26 cellular contexts compared by ENCODE assay signal in genomic region chr2:7068447-7068846, GRCh38.
"Had no signal": no experiment of that assay in that cellular context is flagged by ENCODE, and none has a peak within 500 bp of the region (broad histone marks: within the 10 kb centered on the region; RNA-seq: fewer than 3 reads in every experiment).

No MANE protein-coding gene starts in this region.

- H3K4me1 Mint-ChIP-seq: neural progenitor cell had no signal

- H2AFZ ChIP-seq: neural progenitor cell, parathyroid adenoma had no signal

- H3K9me3 ChIP-seq: ovary, right lobe of liver, sigmoid colon, stomach, thoracic aorta, thyroid gland, tibial nerve, upper lobe of left lung, vagina had no signal

- DNase-seq: occipital lobe; ovary; psoas muscle; right cardiac atrium; right lobe of liver; sigmoid colon; small intestine; stimulated activated CD4-positive, alpha-beta T cell treated with anti-CD3 and anti-CD28 coated beads, Interleukin-15, amount 100 ng/mL, for 24 hours; stimulated activated CD4-positive, alpha-beta T cell treated with anti-CD3 and anti-CD28 coated beads, Interleukin-2, amount 100 ng/mL, for 24 hours; stimulated activated CD4-positive, alpha-beta T cell treated with anti-CD3 and anti-CD28 coated beads, Interleukin-2, amount 100 ng/mL, for 48 hours; stimulated activated CD4-positive, alpha-beta T cell treated with anti-CD3 and anti-CD28 coated beads, Interleukin-4, amount 100 ng/mL, for 24 hours; stimulated activated naive B cell treated with anti-CD40 and anti-IgM and Interleukin-4, amounts not matched to agents 10 μg/mL and 1 μg/mL and 100 μg/mL, for 72 hours; stimulated activated naive CD4-positive, alpha-beta T cell treated with Interleukin-2 at 50 U/mL for 16 hours; stomach; thyroid gland; trophoblast cell; upper lobe of left lung had no signal

- H3K4me3 Mint-ChIP-seq: nephron; neural progenitor cell; stimulated activated effector memory CD8-positive, alpha-beta T cell treated with anti-CD3 and anti-CD28 coated beads, Interleukin-12 subunit alpha, Interleukin-12 subunit beta, amount 100 ng/mL, for 72 hours; stimulated activated naive B cell treated with anti-CD40 and anti-IgM and Interleukin-4, amounts not matched to agents 10 μg/mL and 1 μg/mL and 100 μg/mL, for 72 hours; stimulated activated naive CD8-positive, alpha-beta T cell treated with anti-CD3 and anti-CD28 coated beads, Interleukin-15, Interleukin-2, amounts not matched to agents 100 ng/mL and 50 ng/mL, for 24 hours had no signal

- ATAC-seq: psoas muscle; right cardiac atrium; right lobe of liver; stimulated activated effector memory CD8-positive, alpha-beta T cell treated with anti-CD3 and anti-CD28 coated beads, Interleukin-12 subunit alpha, Interleukin-12 subunit beta, amount 100 ng/mL, for 72 hours; stimulated activated naive B cell treated with anti-CD40 and anti-IgM and Interleukin-4, amounts not matched to agents 10 μg/mL and 1 μg/mL and 100 μg/mL, for 72 hours had no signal

- H3K9ac ChIP-seq: neural progenitor cell, parathyroid adenoma had no signal

- H3K4me1 ChIP-seq: neural progenitor cell, parathyroid adenoma, psoas muscle, right lobe of liver, stomach, thyroid gland, tibial nerve, upper lobe of left lung, vagina had no signal

- H3K27ac ChIP-seq: neural progenitor cell, ovary, parathyroid adenoma, psoas muscle, right lobe of liver, sigmoid colon, stomach, thoracic aorta, thyroid gland, tibial nerve, upper lobe of left lung, vagina had no signal

- H3K36me3 Mint-ChIP-seq: stimulated activated effector memory CD8-positive, alpha-beta T cell treated with anti-CD3 and anti-CD28 coated beads, Interleukin-12 subunit alpha, Interleukin-12 subunit beta, amount 100 ng/mL, for 72 hours had no signal

- H3K27ac Mint-ChIP-seq: nephron; neural progenitor cell; progenitor cell of endocrine pancreas; stimulated activated effector memory CD8-positive, alpha-beta T cell treated with anti-CD3 and anti-CD28 coated beads, Interleukin-12 subunit alpha, Interleukin-12 subunit beta, amount 100 ng/mL, for 72 hours; stimulated activated naive B cell treated with anti-CD40 and anti-IgM and Interleukin-4, amounts not matched to agents 10 μg/mL and 1 μg/mL and 100 μg/mL, for 72 hours; stimulated activated naive CD8-positive, alpha-beta T cell treated with anti-CD3 and anti-CD28 coated beads, Interleukin-15, Interleukin-2, amounts not matched to agents 100 ng/mL and 50 ng/mL, for 24 hours had no signal

- H3K27me3 ChIP-seq: neural progenitor cell, ovary, right lobe of liver, sigmoid colon, stomach, thyroid gland, tibial nerve, upper lobe of left lung, vagina had no signal

- H3K27me3 Mint-ChIP-seq: stimulated activated naive CD8-positive, alpha-beta T cell treated with anti-CD3 and anti-CD28 coated beads, Interleukin-15, Interleukin-2, amounts not matched to agents 100 ng/mL and 50 ng/mL, for 24 hours had no signal

- H3K79me2 ChIP-seq: parathyroid adenoma had no signal

- H3K4me3 ChIP-seq: neural progenitor cell, ovary, psoas muscle, right lobe of liver, sigmoid colon, stomach, thoracic aorta, thyroid gland, tibial nerve, upper lobe of left lung, vagina had no signal

- H3K4me2 ChIP-seq: neural progenitor cell had no signal

- H3K36me3 ChIP-seq: neural progenitor cell, ovary, right lobe of liver, sigmoid colon, stomach, thoracic aorta, thyroid gland, tibial nerve, upper lobe of left lung, vagina had no signal
